Comparison of ENCODE assay signal across 8 cellular contexts in genomic region chr17:49708515-49709161, GRCh38. TPM values are rescaled to one million over a fixed set of nuclear protein-coding genes. Genes with fewer than 3 reads are reported as not detected.
DNase-seq lines count a peak whose midpoint lies in the region; ATAC-seq and TF ChIP-seq lines count a peak whose summit lies in the region.

No MANE protein-coding gene starts in this region.

- H3K4me3 ChIP-seq in IMR-90 (ENCODE audit: insufficient read depth, low read depth, low read length) (peak overlapping the region; percentile 58), kidney epithelial cell (ENCODE audit: low read depth, low read length) (peak overlapping the region; percentile 44), tibial nerve (peak overlapping the region; percentile 27 to 98 (median 88))

- H3K4ac ChIP-seq in IMR-90 (ENCODE audit: low read depth, low read length), result peak overlapping the region; percentile 85

- BruUV-seq in IMR-90 (replicated peaks; lab: Mats Ljungman, UMichigan), result no TSS peak

- peaks cover 53 to 64% of the 10 kb centered on the region in 2 donors for H3K36me3 Mint-ChIP-seq in CD14-positive monocyte
- H3K36me3 Mint-ChIP-seq in activated naive CD8-positive, alpha-beta T cell treated with anti-CD3 and anti-CD28 coated beads, Interleukin-2, amount 10 ng/mL, durations not matched to agents 7 days and 5 days, result peaks cover 4% of the 10 kb centered on the region

- intact Hi-C loops in CD14-positive monocyte (cut with micrococcal nuclease), result loop anchor here (2.0 to 5.0 kb wide), 3 partner anchors 34 to 80 kb away; partner anchors contain the start of gene KAT7 (in 2 of the 2)
- intact Hi-C loops in IMR-90 (cut with micrococcal nuclease), result loop anchor here (1.0 to 2.0 kb wide), 2 partner anchors 71 to 80 kb away; partner anchors contain the start of gene KAT7

- no peak overlapping the region for H2BK20ac ChIP-seq in IMR-90 (ENCODE audit: low read depth, low read length)

- TF ChIP-seq POLR2A in IMR-90 (IDR thresholded peaks at IDR 0.05; ENCODE audit: low read depth, low read length) (no peak), tibial nerve (IDR thresholded peaks at IDR 0.05) (no peak)

- H2BK120ac ChIP-seq in IMR-90 (ENCODE audit: low read depth, low read length), result no peak overlapping the region

- no peak for TF ChIP-seq EP300 in tibial nerve (IDR thresholded peaks at IDR 0.05)

- TF ChIP-seq CTCF in CD14-positive monocyte (IDR thresholded peaks at IDR 0.05) (peak; percentile 24), IMR-90 (conservative IDR thresholded peaks at IDR 0.05; ENCODE audit: low read depth, low read length) (no peak), kidney epithelial cell (IDR thresholded peaks at IDR 0.05; ENCODE audit: insufficient read depth, low read length, poor library complexity, severe bottlenecking) (no peak), tibial nerve (IDR thresholded peaks at IDR 0.05) (no peak)

- H3K18ac ChIP-seq in IMR-90 (ENCODE audit: low read depth, low read length), result no peak overlapping the region

- H3K36me3 ChIP-seq in IMR-90 (ENCODE audit: control insufficient read depth, insufficient read depth, low read length), result peaks cover 18% of the 10 kb centered on the region
- H3K36me3 ChIP-seq in kidney epithelial cell (ENCODE audit: control insufficient read depth, insufficient read depth, low read length), result peaks cover 2% of the 10 kb centered on the region
- peaks cover 2 to 50% (median 13%) of the 10 kb centered on the region in 3 donors for H3K36me3 ChIP-seq in tibial nerve

- H3K4me2 ChIP-seq in IMR-90 (ENCODE audit: low read depth, low read length), result peak overlapping the region; percentile 89

- POLR2A ChIA-PET in IMR-90 (lab: Charles Lee; ENCODE audit: unreplicated experiment), result no interaction called here
- POLR2A ChIA-PET in activated naive CD8-positive, alpha-beta T cell treated with anti-CD3 and anti-CD28 coated beads, Interleukin-2, amount 10 ng/mL, durations not matched to agents 7 days and 5 days (lab: Charles Lee), result interaction anchor here (0.6 to 2.4 kb wide), 20 partner anchors 9 to 727 kb away, joined by 3 to 16 read pairs (median 4); partner anchors contain the start of genes FAM117A, KAT7 and PHB1

- H4K91ac ChIP-seq in IMR-90 (ENCODE audit: insufficient read depth, low read depth, low read length), result peak overlapping the region; percentile 54

- peaks cover 29% of the 10 kb centered on the region for H3K4me1 Mint-ChIP-seq in CD14-positive monocyte
- H3K4me1 Mint-ChIP-seq in activated naive CD8-positive, alpha-beta T cell treated with anti-CD3 and anti-CD28 coated beads, Interleukin-2, amount 10 ng/mL, durations not matched to agents 7 days and 5 days, result peaks cover 34% of the 10 kb centered on the region

- no peaks in the 10 kb centered on the region for H3K9me3 ChIP-seq in IMR-90 (ENCODE audit: control insufficient read depth, insufficient read depth, low read length)
- no peaks in the 10 kb centered on the region for H3K9me3 ChIP-seq in tibial nerve

- peak overlapping the region; percentile 53 to 99 for H4K8ac ChIP-seq in IMR-90 (ENCODE audit: low read depth in 2 of 2, low read length in 2 of 2)

- no peak overlapping the region for H3K56ac ChIP-seq in IMR-90 (ENCODE audit: extremely low read depth, insufficient read depth, low read length)

- no peaks in the 10 kb centered on the region for H3K9me3 Mint-ChIP-seq in CD14-positive monocyte
- H3K9me3 Mint-ChIP-seq in activated naive CD8-positive, alpha-beta T cell treated with anti-CD3 and anti-CD28 coated beads, Interleukin-2, amount 10 ng/mL, durations not matched to agents 7 days and 5 days, result no peaks in the 10 kb centered on the region

- dilution Hi-C loops in IMR-90 (cut with HindIII; ENCODE audit: low sequenced_read_pairs, unreplicated experiment), result no loop called here

- ATAC-seq in IMR-90 (ENCODE audit: low read depth), result no peak
- no peak for ATAC-seq in activated naive CD8-positive, alpha-beta T cell treated with anti-CD3 and anti-CD28 coated beads, Interleukin-2, amount 10 ng/mL, durations not matched to agents 7 days and 5 days (ENCODE audit: low read depth)
- ATAC-seq in HG03469 (IDR thresholded peaks at IDR 0.05; ENCODE audit: unreplicated experiment), result no peak

- H2AFZ ChIP-seq in IMR-90 (replicated peaks; ENCODE audit: low read length, poor library complexity), result peak overlapping the region; percentile 96

- no peaks in the 10 kb centered on the region for H4K20me1 ChIP-seq in IMR-90 (ENCODE audit: insufficient read depth, low read length)

- H3K27ac Mint-ChIP-seq in CD14-positive monocyte, result peak overlapping the region; percentile 96 to 99 (median 99)
- peak overlapping the region; percentile 98 for H3K27ac Mint-ChIP-seq in activated naive CD8-positive, alpha-beta T cell treated with anti-CD3 and anti-CD28 coated beads, Interleukin-2, amount 10 ng/mL, durations not matched to agents 7 days and 5 days

- H3K14ac ChIP-seq in IMR-90 (replicated peaks; ENCODE audit: low read depth, low read length), result peak overlapping the region; percentile 81

- H2AK9ac ChIP-seq in IMR-90 (replicated peaks; ENCODE audit: low read depth, low read length, poor library complexity), result peak overlapping the region; percentile 88

- H3K4me3 Mint-ChIP-seq in CD14-positive monocyte, result peak overlapping the region; percentile 80 to 90
- H3K4me3 Mint-ChIP-seq in activated naive CD8-positive, alpha-beta T cell treated with anti-CD3 and anti-CD28 coated beads, Interleukin-2, amount 10 ng/mL, durations not matched to agents 7 days and 5 days, result peak overlapping the region; percentile 93

- peak overlapping the region; percentile 56 for H3K9ac ChIP-seq in IMR-90 (ENCODE audit: low read depth, low read length)

- no peak for TF ChIP-seq RAD21 in IMR-90 (IDR thresholded peaks at IDR 0.05; ENCODE audit: low read length)

- H3K79me1 ChIP-seq in IMR-90 (ENCODE audit: low read depth in 1 of 2, low read length in 2 of 2), result peaks cover 26 to 35% of the 10 kb centered on the region in 2 experiments

- peak overlapping the region; percentile 43 for H2BK5ac ChIP-seq in IMR-90 (ENCODE audit: low read depth, low read length, poor library complexity, severe bottlenecking)

- DNase-seq in CD14-positive monocyte (ENCODE audit: low spot score), result no peak
- DNase-seq in IMR-90, result no peak
- DNase-seq in activated naive CD8-positive, alpha-beta T cell treated with anti-CD3 and anti-CD28 coated beads, Interleukin-2, amount 10 ng/mL, durations not matched to agents 7 days and 5 days, result no peak
- DNase-seq in kidney epithelial cell (ENCODE audit: low read depth), result no peak
- DNase-seq in tibial nerve (ENCODE audit: low spot score in 2 of 2), result no peak
- DNase-seq in stimulated activated CD4-positive, alpha-beta T cell treated with anti-CD3 and anti-CD28 coated beads, Interleukin-2, amount 100 ng/mL, for 48 hours, result no peak
- DNase-seq in NCI-H2171 (lab: John Stamatoyannopoulos, UW), result no peak

- H3K23ac ChIP-seq in IMR-90 (ENCODE audit: low read depth, low read length), result peak overlapping the region; percentile 25; the same call in 1 of the 2 replicates

- CTCF ChIA-PET in IMR-90 (lab: Yijun Ruan, JAX), result interaction anchor here (0.7 to 1.5 kb wide), 7 partner anchors 9 to 151 kb away, joined by 3 to 5 read pairs (median 3); no protein-coding TSS in a partner anchor

- no peak overlapping the region for H2BK15ac ChIP-seq in IMR-90 (ENCODE audit: low read depth, low read length)

- no peak overlapping the region for H2AK5ac ChIP-seq in IMR-90 (ENCODE audit: low read depth, low read length)

- H3K27me3 ChIP-seq in IMR-90 (ENCODE audit: control insufficient read depth, insufficient read depth, low read length) (no peaks in the 10 kb centered on the region), kidney epithelial cell (ENCODE audit: control insufficient read depth, insufficient read depth, low read length) (no peaks in the 10 kb centered on the region), tibial nerve (no peaks in the 10 kb centered on the region)

- H4K5ac ChIP-seq in IMR-90 (ENCODE audit: low read depth, low read length), result peak overlapping the region; percentile 98

- H3K4me1 ChIP-seq in IMR-90 (ENCODE audit: control insufficient read depth, insufficient read depth, low read length) (peaks cover 5% of the 10 kb centered on the region), tibial nerve (peaks cover 0 to 44% (median 19%) of the 10 kb centered on the region in 4 donors)

- H3K27ac ChIP-seq in IMR-90 (ENCODE audit: insufficient read depth, low read length), result peak overlapping the region; percentile 27; the same call in 1 of the 2 replicates
- H3K27ac ChIP-seq in tibial nerve, result peak overlapping the region; percentile 45 to 98 (median 79)

- no peaks in the 10 kb centered on the region for H3K27me3 Mint-ChIP-seq in CD14-positive monocyte (ENCODE audit: low read depth in 3 of 3)
- H3K27me3 Mint-ChIP-seq in activated naive CD8-positive, alpha-beta T cell treated with anti-CD3 and anti-CD28 coated beads, Interleukin-2, amount 10 ng/mL, durations not matched to agents 7 days and 5 days, result no peaks in the 10 kb centered on the region

- WGBS in IMR-90 (ENCODE audit: extremely low coverage in 2 of 2, insufficient read length in 1 of 2), 2 experiments, result 50% methylated on average over 3 of the region's 14 CpGs; no CpG with 5 or more reads in 1 of the 2 experiments
- 55% methylated on average over 14 of the region's 14 CpGs for WGBS in tibial nerve, 2 donors

- peaks cover 7% of the 10 kb centered on the region; the same call in 1 of the 2 replicates for H3K9me1 ChIP-seq in IMR-90 (ENCODE audit: insufficient read depth, low read length)

- in situ Hi-C loops in IMR-90 (cut with MboI; ENCODE audit: low sequenced_read_pairs), result loop anchor here (5.0 to 10.0 kb wide), 2 partner anchors 139 to 286 kb away; partner anchors contain the start of genes DLX3 and TAC4

RNA-seq across cellular contexts. Expression of gene SLC35B1, which starts 0.9 kb away (rescaled TPM):
- polyA plus RNA-seq in CD14-positive monocyte, result 10 to 100 TPM; 56.0 to 61.0 TPM
- 66.9 and 86.2 TPM in 2 replicates for total RNA-seq in IMR-90 (2012; rRNA removed)
- polyA plus RNA-seq in IMR-90 (2012; rRNA removed), result 65.5 and 66.4 TPM in 2 replicates
- 39.6 and 67.3 TPM in 2 replicates for polyA plus RNA-seq in IMR-90 (2012; cell fraction: cytosol; rRNA removed)
- polyA plus RNA-seq in IMR-90 (2012; cell fraction: nucleus; rRNA removed; ENCODE audit: low replicate concordance), result 24.1 and 65.4 TPM in 2 replicates
- total RNA-seq in activated naive CD8-positive, alpha-beta T cell treated with anti-CD3 and anti-CD28 coated beads, Interleukin-2, amount 10 ng/mL, durations not matched to agents 7 days and 5 days, result 10 to 100 TPM; 45.9 to 48.5 TPM
- 116 and 122 TPM in 2 replicates for total RNA-seq in kidney epithelial cell
- 10 to 100 TPM; 29.6 to 46.5 (median 42.8) TPM for total RNA-seq in tibial nerve

RNA-seq across cellular contexts. Expression of gene SPOP, which starts 30.7 kb away (rescaled TPM):
- polyA plus RNA-seq in CD14-positive monocyte, result 10 to 100 TPM; 63.2 to 65.5 TPM
- total RNA-seq in IMR-90 (2012; rRNA removed), result 47.5 and 56.9 TPM in 2 replicates
- polyA plus RNA-seq in IMR-90 (2012; rRNA removed), result 24.9 and 32.0 TPM in 2 replicates
- 16.5 and 26.0 TPM in 2 replicates for polyA plus RNA-seq in IMR-90 (2012; cell fraction: cytosol; rRNA removed)
- 30.3 and 35.4 TPM in 2 replicates for polyA plus RNA-seq in IMR-90 (2012; cell fraction: nucleus; rRNA removed; ENCODE audit: low replicate concordance)
- total RNA-seq in activated naive CD8-positive, alpha-beta T cell treated with anti-CD3 and anti-CD28 coated beads, Interleukin-2, amount 10 ng/mL, durations not matched to agents 7 days and 5 days, result 10 to 100 TPM; 49.6 to 60.6 TPM
- total RNA-seq in kidney epithelial cell, result 43.1 and 43.6 TPM in 2 replicates
- 10 to 100 TPM; 58.1 to 72.6 (median 66.6) TPM for total RNA-seq in tibial nerve

RNA-seq across cellular contexts. Expression of gene FAM117A, which starts 55.3 kb away (rescaled TPM):
- 10 to 100 TPM; 11.8 to 17.9 TPM for polyA plus RNA-seq in CD14-positive monocyte
- 0.56 and 0.72 TPM in 2 replicates for total RNA-seq in IMR-90 (2012; rRNA removed)
- polyA plus RNA-seq in IMR-90 (2012; rRNA removed), result 3.4 and 4.5 TPM in 2 replicates
- 2.4 and 4.4 TPM in 2 replicates for polyA plus RNA-seq in IMR-90 (2012; cell fraction: cytosol; rRNA removed)
- polyA plus RNA-seq in IMR-90 (2012; cell fraction: nucleus; rRNA removed; ENCODE audit: low replicate concordance), result 3.8 and 6.4 TPM in 2 replicates
- 10 to 100 TPM; 47.0 to 57.2 TPM for total RNA-seq in activated naive CD8-positive, alpha-beta T cell treated with anti-CD3 and anti-CD28 coated beads, Interleukin-2, amount 10 ng/mL, durations not matched to agents 7 days and 5 days
- total RNA-seq in kidney epithelial cell, result 10.5 and 12.3 TPM in 2 replicates
- 10 to 100 TPM; 12.9 to 23.1 (median 18.3) TPM for total RNA-seq in tibial nerve
